11 cellular contexts compared by ENCODE assay signal in the genomic region with DNA sequence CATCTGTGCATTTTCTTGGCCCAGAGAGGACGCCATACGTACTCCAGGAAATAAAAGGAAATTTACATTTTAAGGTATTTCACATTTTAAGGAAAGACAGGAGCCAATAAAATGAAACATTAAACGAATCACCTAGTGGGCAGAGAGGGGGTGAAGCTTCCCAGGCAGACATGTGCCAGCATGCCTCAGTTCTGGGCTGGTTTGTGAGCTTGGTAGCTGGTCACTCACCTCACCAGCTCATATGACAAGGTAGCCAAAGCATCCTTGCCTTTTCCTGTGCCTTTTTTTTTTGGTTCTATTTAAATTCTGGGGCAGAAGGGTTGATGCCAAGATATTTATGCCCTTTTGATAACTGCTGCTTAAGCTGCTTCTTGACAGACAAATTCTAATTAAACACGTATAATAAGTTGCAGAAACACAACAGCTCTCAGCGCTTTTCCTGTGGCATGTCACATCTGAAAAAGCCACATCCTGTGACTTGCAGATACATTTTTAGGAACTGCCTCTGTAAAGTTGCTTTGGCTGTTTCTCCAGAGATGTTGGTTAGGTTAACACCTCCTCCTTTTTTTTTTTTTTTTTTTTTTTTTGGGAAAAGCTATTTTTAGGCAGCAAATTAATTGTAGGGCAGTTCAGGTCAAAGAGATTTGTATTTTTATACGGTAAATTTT.
A peak's percentile ranks its signal among the peaks of the same experiment; 100 is the strongest.
DNase-seq lines count a peak whose midpoint lies in the region; ATAC-seq, FAIRE-seq and TF ChIP-seq lines count a peak whose summit lies in the region.
"Had no signal": no experiment of that assay in that cellular context is flagged by ENCODE, and none has a peak within 500 bp of the region (broad histone marks: within the 10 kb centered on the region; RNA-seq: fewer than 3 reads in every experiment).

No MANE protein-coding gene starts in this region.

- H3K4me1 ChIP-seq in MM.1S (ENCODE audit: low read length) (peaks cover 15% of the 10 kb centered on the region), GM12878 (ENCODE audit: control insufficient read depth, insufficient read depth, low read length) (peaks cover 10% of the 10 kb centered on the region; the same call in 1 of the 2 replicates), esophagus muscularis mucosa (peaks cover 0 to 8% (median 6%) of the 10 kb centered on the region in 4 donors)

- TF ChIP-seq CTCF in MM.1S (IDR thresholded peaks at IDR 0.05; ENCODE audit: low read length) (no peak), GM12878 (IDR thresholded peaks at IDR 0.05 in 2 of 3, conservative IDR thresholded peaks at IDR 0.05 in 1 of 3; ENCODE audit: control insufficient read depth in 2 of 3, extremely low read depth in 1 of 3, insufficient read depth in 1 of 3, low read depth in 3 of 3, low read length in 3 of 3) (no peak), esophagus muscularis mucosa (IDR thresholded peaks at IDR 0.05) (no peak)

- H3K79me2 ChIP-seq in MM.1S (ENCODE audit: low read length) (no peaks in the 10 kb centered on the region), GM12878 (ENCODE audit: control insufficient read depth, insufficient read depth, low read length) (no peaks in the 10 kb centered on the region)

- WGBS in GM12878 (ENCODE audit: insufficient coverage, insufficient replicate concordance, low lambda C conversion rate, missing lambda C conversion rate): 38% methylated on average over 6 of the region's 6 CpGs
- 67% methylated on average over 6 of the region's 6 CpGs for WGBS in esophagus muscularis mucosa

- no peak overlapping the region for H3K9ac ChIP-seq in MM.1S (ENCODE audit: low read length)
- H3K9ac ChIP-seq in GM12878 (ENCODE audit: control insufficient read depth, insufficient read depth, low read length): no peak overlapping the region

- H3K27me3 ChIP-seq in MM.1S (replicated peaks; ENCODE audit: insufficient read depth, low read length) (no peaks in the 10 kb centered on the region), GM12878 (replicated peaks in 1 of 2; ENCODE audit: control insufficient read depth in 2 of 2, insufficient read depth in 2 of 2, low read length in 1 of 2) (no peaks in the 10 kb centered on the region), esophagus muscularis mucosa (no peaks in the 10 kb centered on the region)
- H3K27me3 ChIP-seq: upper lobe of left lung had no signal

- H3K9me2 ChIP-seq in MM.1S (replicated peaks; ENCODE audit: insufficient read depth, low read length): no peaks in the 10 kb centered on the region

- RAD21 ChIA-PET in GM12878 (lab: Charles Lee; ENCODE audit: unreplicated experiment): interaction anchor here (0.9 to 1.1 kb wide), 3 partner anchors 40 to 133 kb away, joined by 3 to 5 read pairs (median 3); no protein-coding TSS in a partner anchor

- no TSS peak for BruUV-seq in GM12878 (replicated peaks; lab: Mats Ljungman, UMichigan)

- TF ChIP-seq EP300 in GM12878 (IDR thresholded peaks at IDR 0.05; ENCODE audit: borderline replicate concordance in 1 of 2, control insufficient read depth in 1 of 2, low read depth in 2 of 2, low read length in 2 of 2): no peak
- TF ChIP-seq EP300 in esophagus muscularis mucosa (IDR thresholded peaks at IDR 0.05): no peak

- no peak for FAIRE-seq in GM12878 (lab: Jason Lieb, UNC)
- FAIRE-seq: TTC549 had no signal

- peak; percentile 88 for DNase-seq in GDM1 (lab: John Stamatoyannopoulos, UW)
- peak; percentile 59 for DNase-seq in MM.1S
- peak; percentile 50 for DNase-seq in GM12878 (ENCODE audit: low read depth, low spot score)
- no peak for DNase-seq in EL
- DNase-seq in HEK293T (ENCODE audit: extremely low spot score): no peak
- no peak for DNase-seq in esophagus muscularis mucosa (ENCODE audit: extremely low spot score)
- no peak for DNase-seq in Right ventricle myocardium superior
- DNase-seq: NCI-H1694 treated with DMSO at 0.1 percent for 48 hours, upper lobe of left lung had no signal

- no peaks in the 10 kb centered on the region for H3F3A ChIP-seq in MM.1S (ENCODE audit: insufficient read depth, low read length)

- H3K4me2 ChIP-seq in MM.1S (ENCODE audit: low read depth, low read length) (peak overlapping the region; percentile 43; the same call in 1 of the 2 replicates), GM12878 (ENCODE audit: control insufficient read depth, insufficient read depth) (peak overlapping the region; percentile 21)

- no peak for TF ChIP-seq RAD21 in GM12878 (IDR thresholded peaks at IDR 0.05; ENCODE audit: insufficient read depth, low read depth, low read length)

- TF ChIP-seq POLR2A in GM12878 (IDR thresholded peaks at IDR 0.05; ENCODE audit: low read depth, low read length): no peak
- TF ChIP-seq POLR2A in esophagus muscularis mucosa (IDR thresholded peaks at IDR 0.05; ENCODE audit: low read depth): no peak

- CTCF ChIA-PET in GM12878 (lab: Yijun Ruan, JAX): interaction anchor here (0.6 to 1.9 kb wide), 8 partner anchors 13 to 820 kb away, joined by 3 to 7 read pairs (median 4); no protein-coding TSS in a partner anchor
- CTCF ChIA-PET in HEK293T (lab: Yijun Ruan, JAX): interaction anchor here (3.3 kb wide), 1 partner anchor 133 kb away, joined by 22 read pairs; no protein-coding TSS in a partner anchor

- POLR2A ChIA-PET in GM12878 (lab: Charles Lee): interaction anchor here (0.6 kb wide), 1 partner anchor 75 kb away, joined by 7 read pairs; no protein-coding TSS in a partner anchor
- POLR2A ChIA-PET in HEK293T (lab: Yijun Ruan, JAX): no interaction called here

- H3K36me3 ChIP-seq in MM.1S (replicated peaks; ENCODE audit: insufficient read depth, low read length): no peaks in the 10 kb centered on the region
- no peaks in the 10 kb centered on the region for H3K36me3 ChIP-seq in GM12878 (ENCODE audit: control insufficient read depth in 2 of 2, insufficient read depth in 2 of 2, low read length in 1 of 2)
- no peaks in the 10 kb centered on the region for H3K36me3 ChIP-seq in esophagus muscularis mucosa
- H3K36me3 ChIP-seq: upper lobe of left lung had no signal

- in situ Hi-C loops in GM12878 (cut with MboI): no loop called here

- intact Hi-C loops in GM12878 (cut with micrococcal nuclease; ENCODE audit: unreplicated experiment): loop anchor here (5.0 kb wide), 1 partner anchor 135 kb away; no protein-coding TSS in a partner anchor
- intact Hi-C loops in esophagus muscularis mucosa (cut with DNase I): no loop called here
- intact Hi-C loops in Right ventricle myocardium superior (cut with DNase I): no loop called here

- SMC1A ChIA-PET in GM12878 (lab: Charles Lee; ENCODE audit: uncharacterized antibody, unreplicated experiment): interaction anchor here (1.2 to 2.0 kb wide), 4 partner anchors 18 to 134 kb away, joined by 3 to 10 read pairs (median 3); no protein-coding TSS in a partner anchor

- H4K20me1 ChIP-seq in MM.1S (ENCODE audit: insufficient read depth, low read length) (no peaks in the 10 kb centered on the region), GM12878 (ENCODE audit: control insufficient read depth, insufficient read depth) (no peaks in the 10 kb centered on the region)

- no peak overlapping the region for H3K4me3 ChIP-seq in MM.1S (ENCODE audit: low read length)
- no peak overlapping the region for H3K4me3 ChIP-seq in GM12878
- H3K4me3 ChIP-seq in esophagus muscularis mucosa: no peak overlapping the region
- H3K4me3 ChIP-seq: upper lobe of left lung had no signal

- H2AFZ ChIP-seq in MM.1S (ENCODE audit: low read length) (peak overlapping the region; percentile 30; the same call in 1 of the 2 replicates), GM12878 (ENCODE audit: control insufficient read depth, low read depth, low read length) (peak overlapping the region; percentile 19; the same call in 1 of the 2 replicates)

- ATAC-seq in GM19463 (IDR thresholded peaks at IDR 0.05; ENCODE audit: unreplicated experiment): peak; percentile 46
- ATAC-seq in GM12878: peak; percentile 54
- ATAC-seq in Right ventricle myocardium superior (ENCODE audit: poor library complexity): no peak

- no peaks in the 10 kb centered on the region for H3K9me3 ChIP-seq in MM.1S (replicated peaks; ENCODE audit: insufficient read depth, low read length)
- no peaks in the 10 kb centered on the region; the same call in 2 of the 3 replicates for H3K9me3 ChIP-seq in GM12878 (replicated peaks; ENCODE audit: control insufficient read depth, insufficient read depth, low read length)
- no peaks in the 10 kb centered on the region for H3K9me3 ChIP-seq in esophagus muscularis mucosa
- H3K9me3 ChIP-seq: upper lobe of left lung had no signal

- peak overlapping the region; percentile 14; the same call in 1 of the 2 replicates for H3K27ac ChIP-seq in MM.1S (ENCODE audit: low read length)
- no peak overlapping the region for H3K27ac ChIP-seq in GM12878 (ENCODE audit: control insufficient read depth, insufficient read depth)
- no peak overlapping the region for H3K27ac ChIP-seq in esophagus muscularis mucosa (replicated peaks in 1 of 4)
- H3K27ac ChIP-seq: upper lobe of left lung had no signal

TF ChIP-seq in GM12878, 131 proteins besides CTCF, POLR2A, EP300 and RAD21 (continues in another document):
- TF ChIP-seq ETV6 (conservative IDR thresholded peaks at IDR 0.05 in 1 of 2, IDR thresholded peaks at IDR 0.05 in 1 of 2; ENCODE audit: borderline replicate concordance in 1 of 2, low read depth in 1 of 2): no peak
- TF ChIP-seq, protein P1, sequence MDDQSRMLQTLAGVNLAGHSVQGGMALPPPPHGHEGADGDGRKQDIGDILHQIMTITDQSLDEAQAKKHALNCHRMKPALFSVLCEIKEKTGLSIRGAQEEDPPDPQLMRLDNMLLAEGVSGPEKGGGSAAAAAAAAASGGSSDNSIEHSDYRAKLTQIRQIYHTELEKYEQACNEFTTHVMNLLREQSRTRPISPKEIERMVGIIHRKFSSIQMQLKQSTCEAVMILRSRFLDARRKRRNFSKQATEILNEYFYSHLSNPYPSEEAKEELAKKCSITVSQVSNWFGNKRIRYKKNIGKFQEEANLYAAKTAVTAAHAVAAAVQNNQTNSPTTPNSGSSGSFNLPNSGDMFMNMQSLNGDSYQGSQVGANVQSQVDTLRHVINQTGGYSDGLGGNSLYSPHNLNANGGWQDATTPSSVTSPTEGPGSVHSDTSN (IDR thresholded peaks at IDR 0.05; ENCODE audit: insufficient replicate concordance, low read depth, low read length): no peak

TF ChIP-seq in HEK293T, 16 proteins besides CTCF, POLR2A, EP300 and RAD21 (continues in another document):
- TF ChIP-seq FOXK2 (IDR thresholded peaks at IDR 0.05) (no peak), LEF1 (IDR thresholded peaks at IDR 0.05; ENCODE audit: borderline replicate concordance) (no peak), ZNF384 (IDR thresholded peaks at IDR 0.05) (no peak), BHLHE40 (IDR thresholded peaks at IDR 0.05; ENCODE audit: borderline replicate concordance) (no peak), FOXM1 (IDR thresholded peaks at IDR 0.05; ENCODE audit: borderline replicate concordance) (no peak), CTBP1 (IDR thresholded peaks at IDR 0.05; ENCODE audit: borderline replicate concordance) (no peak), SP1 (IDR thresholded peaks at IDR 0.05) (no peak), ARNT (IDR thresholded peaks at IDR 0.05) (no peak), FOXA1 (IDR thresholded peaks at IDR 0.05) (no peak), TARDBP (IDR thresholded peaks at IDR 0.05) (no peak), HDGF (IDR thresholded peaks at IDR 0.05; ENCODE audit: borderline replicate concordance) (no peak), ELF4 (IDR thresholded peaks at IDR 0.05) (no peak), L3MBTL2 (conservative IDR thresholded peaks at IDR 0.05) (no peak), NFRKB (IDR thresholded peaks at IDR 0.05) (no peak)

Comparison
In these comparisons a context has a peak if more than half of its experiments do, and no peak if none do; other contexts are left out.
1. DNase-seq: peak in GDM1 (single experiment), MM.1S (single experiment) and GM12878 (single experiment); none in EL (single experiment), HEK293T (single experiment), esophagus muscularis mucosa (single experiment) and Right ventricle myocardium superior (single experiment).